ENCODE assay signal across 1 cellular context in the genomic region with DNA sequence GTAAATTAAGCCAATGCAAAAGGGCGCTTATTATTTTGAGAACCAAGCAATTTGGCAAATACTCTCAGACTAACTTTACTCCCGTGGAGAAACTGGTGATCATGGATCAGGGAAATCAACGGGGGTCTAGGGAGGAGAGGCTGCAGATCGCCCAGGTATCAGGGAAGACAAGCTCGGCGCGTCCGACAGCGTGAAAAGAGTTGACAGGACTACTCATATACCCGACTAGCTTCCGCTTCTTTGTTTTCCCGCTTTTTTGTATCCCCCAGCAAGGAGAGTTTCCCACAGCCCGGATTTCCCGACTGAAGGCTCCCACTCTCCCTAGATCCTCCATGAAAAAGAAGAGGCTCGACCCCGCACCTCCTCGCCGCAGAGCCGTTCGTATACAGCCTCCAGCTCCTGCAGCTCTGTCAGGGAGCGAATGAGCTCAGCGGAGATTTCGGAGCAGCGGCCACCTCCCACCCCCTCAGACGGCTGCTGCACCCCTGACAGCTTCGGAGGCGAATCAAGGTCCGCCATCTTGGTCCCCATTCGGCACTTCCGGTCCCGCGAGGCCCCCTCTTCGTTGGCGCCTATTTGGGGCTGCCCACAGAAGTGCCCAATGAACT.
A peak's percentile ranks its signal among the peaks of the same experiment; 100 is the strongest.
TF ChIP-seq lines count a peak whose summit lies in the region.

TSS of gene COG4 (minus strand) at position 542 of the 608 bp plus-strand sequence. CDS start at position 531, 11 bp downstream.

TF ChIP-seq in HepG2, 621 proteins besides CTCF, POLR2A, EP300 and RAD21 (continued from another document and continues in another):
- 0 out of 2 replicates have a peak, but pooled peaks have one; percentile 61 for TF ChIP-seq ZBTB39 (CRISPR knock-in tag; IDR thresholded peaks at IDR 0.05)
- no peak; the same call in 1 of the 2 replicates for TF ChIP-seq ZNF160 (CRISPR knock-in tag; IDR thresholded peaks at IDR 0.05)
- peak; percentile 98 for TF ChIP-seq GABPB1 (CRISPR knock-in tag; IDR thresholded peaks at IDR 0.05)
- no peak for TF ChIP-seq SOX6 (IDR thresholded peaks at IDR 0.05)
- TF ChIP-seq SOX6 (CRISPR knock-in tag; IDR thresholded peaks at IDR 0.05): 0 out of 2 replicates have a peak, but pooled peaks have one; percentile 44
- no peak for TF ChIP-seq MYC (CRISPR knock-in tag; IDR thresholded peaks at IDR 0.05; ENCODE audit: borderline replicate concordance)
- TF ChIP-seq ZC3H4 (CRISPR knock-in tag; IDR thresholded peaks at IDR 0.05; ENCODE audit: borderline replicate concordance): no peak
- no peak for TF ChIP-seq SNRNP70 (IDR thresholded peaks at IDR 0.05; ENCODE audit: low read depth, low read length)
- TF ChIP-seq FOXO4 (CRISPR knock-in tag; conservative IDR thresholded peaks at IDR 0.05): 0 out of 2 replicates have a peak, but pooled peaks have one; percentile 46
- TF ChIP-seq, protein P1, sequence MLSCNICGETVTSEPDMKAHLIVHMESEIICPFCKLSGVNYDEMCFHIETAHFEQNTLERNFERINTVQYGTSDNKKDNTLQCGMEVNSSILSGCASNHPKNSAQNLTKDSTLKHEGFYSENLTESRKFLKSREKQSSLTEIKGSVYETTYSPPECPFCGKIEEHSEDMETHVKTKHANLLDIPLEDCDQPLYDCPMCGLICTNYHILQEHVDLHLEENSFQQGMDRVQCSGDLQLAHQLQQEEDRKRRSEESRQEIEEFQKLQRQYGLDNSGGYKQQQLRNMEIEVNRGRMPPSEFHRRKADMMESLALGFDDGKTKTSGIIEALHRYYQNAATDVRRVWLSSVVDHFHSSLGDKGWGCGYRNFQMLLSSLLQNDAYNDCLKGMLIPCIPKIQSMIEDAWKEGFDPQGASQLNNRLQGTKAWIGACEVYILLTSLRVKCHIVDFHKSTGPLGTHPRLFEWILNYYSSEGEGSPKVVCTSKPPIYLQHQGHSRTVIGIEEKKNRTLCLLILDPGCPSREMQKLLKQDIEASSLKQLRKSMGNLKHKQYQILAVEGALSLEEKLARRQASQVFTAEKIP (CRISPR knock-in tag; IDR thresholded peaks at IDR 0.05; ENCODE audit: borderline replicate concordance): no peak
- TF ChIP-seq CREB1 (IDR thresholded peaks at IDR 0.05): no peak
- no peak for TF ChIP-seq CREB1 (CRISPR knock-in tag; IDR thresholded peaks at IDR 0.05)
- TF ChIP-seq, protein P2, sequence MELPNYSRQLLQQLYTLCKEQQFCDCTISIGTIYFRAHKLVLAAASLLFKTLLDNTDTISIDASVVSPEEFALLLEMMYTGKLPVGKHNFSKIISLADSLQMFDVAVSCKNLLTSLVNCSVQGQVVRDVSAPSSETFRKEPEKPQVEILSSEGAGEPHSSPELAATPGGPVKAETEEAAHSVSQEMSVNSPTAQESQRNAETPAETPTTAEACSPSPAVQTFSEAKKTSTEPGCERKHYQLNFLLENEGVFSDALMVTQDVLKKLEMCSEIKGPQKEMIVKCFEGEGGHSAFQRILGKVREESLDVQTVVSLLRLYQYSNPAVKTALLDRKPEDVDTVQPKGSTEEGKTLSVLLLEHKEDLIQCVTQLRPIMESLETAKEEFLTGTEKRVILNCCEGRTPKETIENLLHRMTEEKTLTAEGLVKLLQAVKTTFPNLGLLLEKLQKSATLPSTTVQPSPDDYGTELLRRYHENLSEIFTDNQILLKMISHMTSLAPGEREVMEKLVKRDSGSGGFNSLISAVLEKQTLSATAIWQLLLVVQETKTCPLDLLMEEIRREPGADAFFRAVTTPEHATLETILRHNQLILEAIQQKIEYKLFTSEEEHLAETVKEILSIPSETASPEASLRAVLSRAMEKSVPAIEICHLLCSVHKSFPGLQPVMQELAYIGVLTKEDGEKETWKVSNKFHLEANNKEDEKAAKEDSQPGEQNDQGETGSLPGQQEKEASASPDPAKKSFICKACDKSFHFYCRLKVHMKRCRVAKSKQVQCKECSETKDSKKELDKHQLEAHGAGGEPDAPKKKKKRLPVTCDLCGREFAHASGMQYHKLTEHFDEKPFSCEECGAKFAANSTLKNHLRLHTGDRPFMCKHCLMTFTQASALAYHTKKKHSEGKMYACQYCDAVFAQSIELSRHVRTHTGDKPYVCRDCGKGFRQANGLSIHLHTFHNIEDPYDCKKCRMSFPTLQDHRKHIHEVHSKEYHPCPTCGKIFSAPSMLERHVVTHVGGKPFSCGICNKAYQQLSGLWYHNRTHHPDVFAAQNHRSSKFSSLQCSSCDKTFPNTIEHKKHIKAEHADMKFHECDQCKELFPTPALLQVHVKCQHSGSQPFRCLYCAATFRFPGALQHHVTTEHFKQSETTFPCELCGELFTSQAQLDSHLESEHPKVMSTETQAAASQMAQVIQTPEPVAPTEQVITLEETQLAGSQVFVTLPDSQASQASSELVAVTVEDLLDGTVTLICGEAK (IDR thresholded peaks at IDR 0.05): no peak
- TF ChIP-seq, protein P2 (CRISPR knock-in tag; IDR thresholded peaks at IDR 0.05): 0 out of 2 replicates have a peak, but pooled peaks have one; percentile 51
- TF ChIP-seq ZNF749 (CRISPR knock-in tag; IDR thresholded peaks at IDR 0.05; ENCODE audit: borderline replicate concordance): 0 out of 2 replicates have a peak, but pooled peaks have one; percentile 20
- no peak for TF ChIP-seq ZNF570 (CRISPR knock-in tag; IDR thresholded peaks at IDR 0.05; ENCODE audit: borderline replicate concordance)
- TF ChIP-seq, protein P3, sequence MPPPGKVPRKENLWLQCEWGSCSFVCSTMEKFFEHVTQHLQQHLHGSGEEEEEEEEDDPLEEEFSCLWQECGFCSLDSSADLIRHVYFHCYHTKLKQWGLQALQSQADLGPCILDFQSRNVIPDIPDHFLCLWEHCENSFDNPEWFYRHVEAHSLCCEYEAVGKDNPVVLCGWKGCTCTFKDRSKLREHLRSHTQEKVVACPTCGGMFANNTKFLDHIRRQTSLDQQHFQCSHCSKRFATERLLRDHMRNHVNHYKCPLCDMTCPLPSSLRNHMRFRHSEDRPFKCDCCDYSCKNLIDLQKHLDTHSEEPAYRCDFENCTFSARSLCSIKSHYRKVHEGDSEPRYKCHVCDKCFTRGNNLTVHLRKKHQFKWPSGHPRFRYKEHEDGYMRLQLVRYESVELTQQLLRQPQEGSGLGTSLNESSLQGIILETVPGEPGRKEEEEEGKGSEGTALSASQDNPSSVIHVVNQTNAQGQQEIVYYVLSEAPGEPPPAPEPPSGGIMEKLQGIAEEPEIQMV (CRISPR knock-in tag; IDR thresholded peaks at IDR 0.05; ENCODE audit: low read depth): no peak
- TF ChIP-seq STAG1 (CRISPR knock-in tag; IDR thresholded peaks at IDR 0.05): no peak
- no peak for TF ChIP-seq SMC3 (IDR thresholded peaks at IDR 0.05; ENCODE audit: low read length)
- no peak for TF ChIP-seq SMARCE1 (IDR thresholded peaks at IDR 0.05; ENCODE audit: borderline replicate concordance)
- TF ChIP-seq ZNF350 (CRISPR knock-in tag; IDR thresholded peaks at IDR 0.05; ENCODE audit: borderline replicate concordance, low read depth): peak; percentile 81; the same call in 1 of the 2 replicates
- TF ChIP-seq KLF16 (CRISPR knock-in tag; IDR thresholded peaks at IDR 0.05): peak in 1 of 2 experiments; percentile 92; a peak in 2 of 4 replicates
- no peak for TF ChIP-seq KDM3A (CRISPR knock-in tag; IDR thresholded peaks at IDR 0.05; ENCODE audit: low read depth)
- TF ChIP-seq NRL (CRISPR knock-in tag; IDR thresholded peaks at IDR 0.05; ENCODE audit: borderline replicate concordance): peak; percentile 75; the same call in 1 of the 2 replicates
- TF ChIP-seq BRD4 (CRISPR knock-in tag; IDR thresholded peaks at IDR 0.05): peak; percentile 82
- no peak for TF ChIP-seq IKZF4 (CRISPR knock-in tag; IDR thresholded peaks at IDR 0.05; ENCODE audit: borderline replicate concordance, low read depth, not compliant biosample characterization)
- no peak for TF ChIP-seq DPF2 (CRISPR knock-in tag; IDR thresholded peaks at IDR 0.05; ENCODE audit: borderline replicate concordance, low read depth)
- TF ChIP-seq, protein P4, sequence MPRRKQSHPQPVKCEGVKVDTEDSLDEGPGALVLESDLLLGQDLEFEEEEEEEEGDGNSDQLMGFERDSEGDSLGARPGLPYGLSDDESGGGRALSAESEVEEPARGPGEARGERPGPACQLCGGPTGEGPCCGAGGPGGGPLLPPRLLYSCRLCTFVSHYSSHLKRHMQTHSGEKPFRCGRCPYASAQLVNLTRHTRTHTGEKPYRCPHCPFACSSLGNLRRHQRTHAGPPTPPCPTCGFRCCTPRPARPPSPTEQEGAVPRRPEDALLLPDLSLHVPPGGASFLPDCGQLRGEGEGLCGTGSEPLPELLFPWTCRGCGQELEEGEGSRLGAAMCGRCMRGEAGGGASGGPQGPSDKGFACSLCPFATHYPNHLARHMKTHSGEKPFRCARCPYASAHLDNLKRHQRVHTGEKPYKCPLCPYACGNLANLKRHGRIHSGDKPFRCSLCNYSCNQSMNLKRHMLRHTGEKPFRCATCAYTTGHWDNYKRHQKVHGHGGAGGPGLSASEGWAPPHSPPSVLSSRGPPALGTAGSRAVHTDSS (CRISPR knock-in tag; conservative IDR thresholded peaks at IDR 0.05): no peak
- no peak for TF ChIP-seq ZSCAN20 (CRISPR knock-in tag; IDR thresholded peaks at IDR 0.05; ENCODE audit: borderline replicate concordance)
- no peak for TF ChIP-seq CENPX (CRISPR knock-in tag; IDR thresholded peaks at IDR 0.05)
- TF ChIP-seq THAP9 (CRISPR knock-in tag; IDR thresholded peaks at IDR 0.05; ENCODE audit: borderline replicate concordance): peak; percentile 98
- TF ChIP-seq ZSCAN12 (CRISPR knock-in tag; IDR thresholded peaks at IDR 0.05): no peak
- TF ChIP-seq MZF1 (CRISPR knock-in tag; IDR thresholded peaks at IDR 0.05; ENCODE audit: borderline replicate concordance): no peak
